ENCODE assay signal across 26 cellular contexts in genomic region chr1:19932866-19933265, GRCh38.
"Had no signal": no experiment of that assay in that cellular context is flagged by ENCODE, and none has a peak within 500 bp of the region (broad histone marks: within the 10 kb centered on the region; RNA-seq: fewer than 3 reads in every experiment).

No MANE protein-coding gene starts in this region.

- H3K4me3 Mint-ChIP-seq: mesothelial cell of epicardium had no signal

- H3K4me1 ChIP-seq: esophagus squamous epithelium, gastrocnemius medialis, heart right ventricle, left lung, lower lobe of right lung had no signal

- FAIRE-seq: colon, islet of Langerhans, keratinocyte had no signal

- DNase-seq: dermis blood vessel endothelial cell; dorsolateral prefrontal cortex; effector CD4-positive, alpha-beta T cell; effector memory CD4-positive, alpha-beta T cell; erythroblast; esophagus squamous epithelium; foreskin fibroblast; foreskin melanocyte; gastrocnemius medialis; glutamatergic neuron; head of caudate nucleus; heart right ventricle; hippocampal formation; left cardiac atrium; left lung; left ventricle myocardium superior; lower lobe of right lung; mesenchymal stem cell; mucosa of descending colon had no signal

- H3K27ac ChIP-seq: coronary artery, dorsolateral prefrontal cortex, epithelial cell of prostate, esophagus squamous epithelium, gastrocnemius medialis, heart right ventricle, left lung, lower lobe of right lung had no signal

- H3K4me3 ChIP-seq: coronary artery, dorsolateral prefrontal cortex, esophagus squamous epithelium, gastrocnemius medialis, heart right ventricle, left lung, lower lobe of right lung, mucosa of descending colon had no signal

- H3K9me3 ChIP-seq: gastrocnemius medialis had no signal

- ATAC-seq: esophagus mucosa, gastrocnemius medialis, heart right ventricle, left cardiac atrium, left lung, left ventricle myocardium superior, lower lobe of right lung, mucosa of descending colon had no signal

- H3K36me3 ChIP-seq: esophagus squamous epithelium, gastrocnemius medialis, heart right ventricle, left lung, lower lobe of right lung had no signal

- H3K27ac Mint-ChIP-seq: mesothelial cell of epicardium had no signal
